In the genomic region with DNA sequence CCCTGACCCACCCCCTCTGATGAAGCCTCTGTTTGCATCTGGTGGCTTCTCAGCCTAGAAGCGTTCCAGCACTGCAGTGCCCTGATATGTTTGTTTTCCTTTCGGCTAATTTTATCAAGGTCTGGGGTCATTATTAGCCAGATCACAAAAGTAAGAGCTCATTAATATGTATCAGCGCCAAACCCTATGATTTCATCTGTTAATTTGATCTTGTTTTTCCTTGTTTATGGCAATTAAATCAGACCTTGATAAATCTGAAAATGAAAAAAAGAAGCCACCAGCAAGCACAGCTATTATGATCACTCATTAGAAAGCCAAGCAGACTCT, we compare ENCODE assay signal across 30 cellular contexts.
DNase-seq lines count a peak whose midpoint lies in the region; ATAC-seq and TF ChIP-seq lines count a peak whose summit lies in the region.
"Had no signal": no experiment of that assay in that cellular context is flagged by ENCODE, and none has a peak within 500 bp of the region (broad histone marks: within the 10 kb centered on the region; RNA-seq: fewer than 3 reads in every experiment).

No MANE protein-coding gene starts in this region.

- no peaks in the 10 kb centered on the region for H3K23me2 ChIP-seq in H9 (ENCODE audit: insufficient read length, low read depth, low read length, poor library complexity, severe bottlenecking)

- no peak for TF ChIP-seq CTCF in H9 (conservative IDR thresholded peaks at IDR 0.05)
- no peak for TF ChIP-seq CTCF in neural progenitor cell (IDR thresholded peaks at IDR 0.05)

- H3K36me3 ChIP-seq in iPS-18a (ENCODE audit: control insufficient read depth, low read depth, low read length), result no peaks in the 10 kb centered on the region
- no peaks in the 10 kb centered on the region for H3K36me3 ChIP-seq in neural progenitor cell
- H3K36me3 ChIP-seq: BLaER1 treated with 17β-estradiol and CSF1 and Interleukin-3, amounts not matched to agents 10 nM and 100 nM; SJCRH30 had no signal

- no peak overlapping the region for H3T11ph ChIP-seq in H9 (ENCODE audit: low read length)

- H3K79me1 ChIP-seq in H9 (ENCODE audit: insufficient read depth, low read depth, low read length, poor library complexity, severe bottlenecking), result no peaks in the 10 kb centered on the region

- WGBS in H9 (ENCODE audit: extremely low coverage, insufficient read length, low lambda C conversion rate), result no CpG with 5 or more reads among the region's 3 CpGs

- H3K27me3 ChIP-seq in H9 (ENCODE audit: insufficient read depth, low read length), result no peaks in the 10 kb centered on the region
- peaks cover 7% of the 10 kb centered on the region for H3K27me3 ChIP-seq in iPS-18a (ENCODE audit: control insufficient read depth, insufficient read depth, low read length)
- H3K27me3 ChIP-seq in neural progenitor cell, result no peaks in the 10 kb centered on the region
- H3K27me3 ChIP-seq: BLaER1 treated with 17β-estradiol and CSF1 and Interleukin-3, amounts not matched to agents 10 nM and 100 nM; SJCRH30 had no signal

- no peak overlapping the region for H2BK12ac ChIP-seq in H9 (ENCODE audit: insufficient read length, low read depth, low read length)

- no peak overlapping the region for H4K8ac ChIP-seq in H9 (replicated peaks; ENCODE audit: insufficient read length, low read depth, low read length)

- peaks cover 1% of the 10 kb centered on the region; the same call in 1 of the 2 replicates for H3K27me3 Mint-ChIP-seq in H9 (ENCODE audit: low read depth)
- H3K27me3 Mint-ChIP-seq in neural progenitor cell (ENCODE audit: insufficient read depth, low read depth), result peaks cover 7% of the 10 kb centered on the region

- H3K9ac ChIP-seq in H9 (ENCODE audit: extremely low read depth, insufficient read length, low read length), result no peak overlapping the region
- no peak overlapping the region for H3K9ac ChIP-seq in iPS-18a (ENCODE audit: low read length)
- no peak overlapping the region for H3K9ac ChIP-seq in neural progenitor cell
- H3K9ac ChIP-seq: BLaER1 treated with 17β-estradiol and CSF1 and Interleukin-3, amounts not matched to agents 10 nM and 100 nM; KMS-11 had no signal

- H3K4me3 ChIP-seq in iPS-18a (ENCODE audit: low read length) (peak overlapping the region; percentile 26), neural progenitor cell (no peak overlapping the region)
- H3K4me3 ChIP-seq: A549; BLaER1 treated with 17β-estradiol and CSF1 and Interleukin-3, amounts not matched to agents 10 nM and 100 nM; GM12878; PC-9; SJCRH30 had no signal

- H3K36me3 Mint-ChIP-seq in H9 (ENCODE audit: insufficient read depth in 1 of 3, low read depth in 3 of 3), result peaks cover 0 to 9% (median 0%) of the 10 kb centered on the region in 3 experiments; a peak in 2 of 7 replicates
- peaks cover 2% of the 10 kb centered on the region for H3K36me3 Mint-ChIP-seq in neural progenitor cell
- H3K36me3 Mint-ChIP-seq: IgD-negative memory B cell, T-cell had no signal

- peaks cover 11% of the 10 kb centered on the region for H3K4me1 ChIP-seq in H9 (ENCODE audit: insufficient read depth, low read length)
- H3K4me1 ChIP-seq in iPS-18a (ENCODE audit: control insufficient read depth, low read depth, low read length), result peaks cover 44% of the 10 kb centered on the region
- peaks cover 46% of the 10 kb centered on the region for H3K4me1 ChIP-seq in neural progenitor cell
- H3K4me1 ChIP-seq: A549; BLaER1 treated with 17β-estradiol and CSF1 and Interleukin-3, amounts not matched to agents 10 nM and 100 nM; SJCRH30 had no signal

- H3K9me3 ChIP-seq in H9 (ENCODE audit: control insufficient read depth, low read depth, low read length), result no peaks in the 10 kb centered on the region
- no peaks in the 10 kb centered on the region for H3K9me3 ChIP-seq in iPS-18a (ENCODE audit: control insufficient read depth, low read depth, low read length)
- H3K9me3 ChIP-seq in neural progenitor cell (ENCODE audit: low read depth), result no peaks in the 10 kb centered on the region
- H3K9me3 ChIP-seq: A549; BLaER1 treated with 17β-estradiol and CSF1 and Interleukin-3, amounts not matched to agents 10 nM and 100 nM; SJCRH30 had no signal

- H3K4me1 Mint-ChIP-seq in H9 (peaks cover 41 to 49% of the 10 kb centered on the region in 2 experiments), neural progenitor cell (peaks cover 53% of the 10 kb centered on the region)
- H3K4me1 Mint-ChIP-seq: IgD-negative memory B cell, T-cell had no signal

- no peaks in the 10 kb centered on the region for H3K79me2 ChIP-seq in H9 (ENCODE audit: insufficient read depth, low read length)
- no peaks in the 10 kb centered on the region for H3K79me2 ChIP-seq in neural progenitor cell (ENCODE audit: low read depth)

- H3K27ac ChIP-seq in H9 (ENCODE audit: insufficient read length, low read depth, low read length), result no peak overlapping the region
- H3K27ac ChIP-seq in iPS-18a (ENCODE audit: low read length), result no peak overlapping the region
- H3K27ac ChIP-seq in neural progenitor cell, result no peak overlapping the region
- H3K27ac ChIP-seq: A549; BLaER1 treated with 17β-estradiol and CSF1 and Interleukin-3, amounts not matched to agents 10 nM and 100 nM; KMS-11; PC-9; SJCRH30 had no signal

- peak overlapping the region in 1 of 2 experiments; percentile 51; a peak in 2 of 5 replicates for H3K4me3 Mint-ChIP-seq in H9
- peak overlapping the region; percentile 67 for H3K4me3 Mint-ChIP-seq in neural progenitor cell
- H3K4me3 Mint-ChIP-seq: CD4-positive, alpha-beta T cell; IgD-negative memory B cell; T-cell had no signal

- no peak overlapping the region for H2BK120ac ChIP-seq in H9 (ENCODE audit: low read depth, low read length, poor library complexity, severe bottlenecking)

- H3K56ac ChIP-seq in H9 (ENCODE audit: insufficient read length, low read depth, low read length), result no peak overlapping the region

- H3K4ac ChIP-seq in H9 (ENCODE audit: low read depth, low read length), result no peak overlapping the region

- H3K27ac Mint-ChIP-seq in H9 (0 out of 7 replicates have a peak overlapping the region, but pooled peaks of 1 of the 3 experiments have one; percentile 38), neural progenitor cell (peak overlapping the region; percentile 93)
- H3K27ac Mint-ChIP-seq: CD4-positive, alpha-beta T cell; IgD-negative memory B cell; T-cell had no signal

- H2BK5ac ChIP-seq in H9 (ENCODE audit: insufficient read length, low read length), result no peak overlapping the region

- H3K4me2 ChIP-seq in H9 (ENCODE audit: insufficient read depth, insufficient read length, low read length), result peak overlapping the region; percentile 27
- peak overlapping the region; percentile 57 for H3K4me2 ChIP-seq in neural progenitor cell
- H3K4me2 ChIP-seq: A549; BLaER1 treated with 17β-estradiol and CSF1 and Interleukin-3, amounts not matched to agents 10 nM and 100 nM; KMS-11; PC-9 had no signal

- H2AFZ ChIP-seq in H9 (ENCODE audit: low read length) (no peak overlapping the region), neural progenitor cell (replicated peaks) (peak overlapping the region; percentile 89)
- H2AFZ ChIP-seq: PC-9 had no signal

- no peak overlapping the region for H3K14ac ChIP-seq in H9 (ENCODE audit: insufficient read depth, low read length)

- H3K18ac ChIP-seq in H9 (ENCODE audit: insufficient read length, low read depth, low read length), result no peak overlapping the region

- H2AK5ac ChIP-seq in H9 (ENCODE audit: insufficient read length, low read length), result no peak overlapping the region

- no peak overlapping the region for H2BK20ac ChIP-seq in H9 (ENCODE audit: low read depth, low read length, poor library complexity, severe bottlenecking)

- H4K20me1 ChIP-seq in H9 (ENCODE audit: control insufficient read depth, insufficient read depth, insufficient read length) (no peaks in the 10 kb centered on the region), neural progenitor cell (ENCODE audit: low read depth) (no peaks in the 10 kb centered on the region)
- H4K20me1 ChIP-seq: BLaER1 treated with 17β-estradiol and CSF1 and Interleukin-3, amounts not matched to agents 10 nM and 100 nM had no signal

- H3K9me3 Mint-ChIP-seq in H9 (peaks cover 0 to 7% of the 10 kb centered on the region in 2 experiments; a peak in 2 of 5 replicates), neural progenitor cell (peaks cover 3% of the 10 kb centered on the region)
- H3K9me3 Mint-ChIP-seq: T-cell had no signal

- H2BK15ac ChIP-seq in H9 (ENCODE audit: low read depth, low read length), result no peak overlapping the region

- peak; percentile 44 for ATAC-seq in SK-N-SH treated with all-trans-retinoic acid at 6 μM for 48 hours
- no peak for ATAC-seq in HG03565 (IDR thresholded peaks at IDR 0.05; ENCODE audit: unreplicated experiment)
- ATAC-seq in GM18498 (IDR thresholded peaks at IDR 0.05; ENCODE audit: unreplicated experiment), result no peak
- ATAC-seq: A549, GM12878, HCT116, Right ventricle myocardium inferior, T-cell had no signal

- no peak overlapping the region for H3K23ac ChIP-seq in H9 (ENCODE audit: insufficient read length, low read depth, low read length)

- no peak for DNase-seq in H9
- no peak for DNase-seq in neural progenitor cell (ENCODE audit: low spot score)
- DNase-seq in NCI-H2171 (lab: John Stamatoyannopoulos, UW), result no peak
- DNase-seq: AML-193; CD4-positive, alpha-beta T cell; COR-L47; DMS79; EL; GDM1; NCI-H1048; NCI-H1436; NCI-H187; NCI-H2081 treated with DMSO at 0.1 percent for 48 hours; NCI-H345; NCI-H510A treated with DMSO at 0.1 percent for 48 hours; NK-92 treated with Interleukin-12 subunit alpha and Interleukin-12 subunit beta, amount 100 ng/mL, for 24 hours; PC-9; SJCRH30; T-cell had no signal

- H3F3A ChIP-seq in neural progenitor cell (ENCODE audit: low read depth), result peaks cover 30% of the 10 kb centered on the region

- no peak overlapping the region for H4K5ac ChIP-seq in H9 (ENCODE audit: insufficient read length, low read depth, low read length)

- no peak overlapping the region for H4K91ac ChIP-seq in H9 (ENCODE audit: insufficient read length, low read depth, low read length)

TF ChIP-seq in SK-N-SH treated with all-trans-retinoic acid at 6 μM for 48 hours, 23 proteins besides CTCF, POLR2A, EP300 and RAD21:
- TF ChIP-seq GLIS3 (CRISPR knock-in tag; IDR thresholded peaks at IDR 0.05), result no peak
- peak; percentile 70 for TF ChIP-seq TCF4 (CRISPR knock-in tag; IDR thresholded peaks at IDR 0.05; ENCODE audit: borderline replicate concordance)
